6 cellular contexts compared by ENCODE assay signal in genomic region chr6:169702640-169703246, GRCh38. TPM values are rescaled to one million over a fixed set of nuclear protein-coding genes. Genes with fewer than 3 reads are reported as not detected.
DNase-seq lines count a peak whose midpoint lies in the region; ATAC-seq, FAIRE-seq and TF ChIP-seq lines count a peak whose summit lies in the region.

No MANE protein-coding gene starts in this region.

- peaks cover 33% of the 10 kb centered on the region for H3K36me3 Mint-ChIP-seq in activated CD8-positive, alpha-beta T cell treated with anti-CD3 and anti-CD28 coated beads, Interleukin-2, amount 10 ng/mL, durations not matched to agents 7 days and 5 days (ENCODE audit: low read depth)
- H3K36me3 Mint-ChIP-seq in immature natural killer cell: peaks cover 0 to 4% (median 0%) of the 10 kb centered on the region in 3 donors

- H3K4me1 ChIP-seq in thoracic aorta (ENCODE audit: control insufficient read depth in 1 of 2, low read depth in 2 of 2): peaks cover 24 to 28% of the 10 kb centered on the region in 2 donors

- peak overlapping the region; percentile 90 for H3K4me3 Mint-ChIP-seq in activated CD8-positive, alpha-beta T cell treated with anti-CD3 and anti-CD28 coated beads, Interleukin-2, amount 10 ng/mL, durations not matched to agents 7 days and 5 days
- H3K4me3 Mint-ChIP-seq in immature natural killer cell: peak overlapping the region; percentile 84 to 93 (median 88)

- no peak for FAIRE-seq in GM19239 (lab: Jason Lieb, UNC)

- DNase-seq in GM19239 (ENCODE audit: insufficient read length, low spot score): peak; percentile 9
- DNase-seq in activated CD8-positive, alpha-beta T cell treated with anti-CD3 and anti-CD28 coated beads, Interleukin-2, amount 10 ng/mL, durations not matched to agents 7 days and 5 days: no peak
- no peak for DNase-seq in immature natural killer cell
- DNase-seq in thoracic aorta (ENCODE audit: low spot score): no peak
- DNase-seq in cerebellar cortex (ENCODE audit: low spot score): no peak

- H3K27ac Mint-ChIP-seq in activated CD8-positive, alpha-beta T cell treated with anti-CD3 and anti-CD28 coated beads, Interleukin-2, amount 10 ng/mL, durations not matched to agents 7 days and 5 days: peak overlapping the region; percentile 92
- peak overlapping the region; percentile 83 to 95 (median 93) for H3K27ac Mint-ChIP-seq in immature natural killer cell

- POLR2A ChIA-PET in activated CD8-positive, alpha-beta T cell treated with anti-CD3 and anti-CD28 coated beads, Interleukin-2, amount 10 ng/mL, durations not matched to agents 7 days and 5 days (lab: Charles Lee): interaction anchor here (0.9 to 4.9 kb wide), 9 partner anchors 9 to 881 kb away, joined by 3 to 47 read pairs (median 8); partner anchors contain the start of genes DYNLT2, ERMARD and PDCD2

- H3K4me3 ChIP-seq in thoracic aorta: peak overlapping the region; percentile 89

- peaks cover 49% of the 10 kb centered on the region for H3K4me1 Mint-ChIP-seq in activated CD8-positive, alpha-beta T cell treated with anti-CD3 and anti-CD28 coated beads, Interleukin-2, amount 10 ng/mL, durations not matched to agents 7 days and 5 days (ENCODE audit: low read depth)
- H3K4me1 Mint-ChIP-seq in immature natural killer cell: peaks cover 43 to 58% of the 10 kb centered on the region in 2 donors

- H3K9me3 Mint-ChIP-seq in activated CD8-positive, alpha-beta T cell treated with anti-CD3 and anti-CD28 coated beads, Interleukin-2, amount 10 ng/mL, durations not matched to agents 7 days and 5 days (ENCODE audit: insufficient read depth): no peaks in the 10 kb centered on the region
- peaks cover 0 to 3% (median 0%) of the 10 kb centered on the region in 6 donors for H3K9me3 Mint-ChIP-seq in immature natural killer cell

- no peaks in the 10 kb centered on the region for H3K36me3 ChIP-seq in thoracic aorta

- TF ChIP-seq CTCF in thoracic aorta (IDR thresholded peaks at IDR 0.05): no peak

- CTCF ChIA-PET in activated CD8-positive, alpha-beta T cell treated with anti-CD3 and anti-CD28 coated beads, Interleukin-2, amount 10 ng/mL, durations not matched to agents 7 days and 5 days (lab: Charles Lee): interaction anchor here (0.8 to 3.2 kb wide), 5 partner anchors 18 to 49 kb away, joined by 3 to 19 read pairs (median 4); partner anchors contain the start of genes DYNLT2 and ERMARD

- H3K27me3 ChIP-seq in thoracic aorta (replicated peaks; ENCODE audit: insufficient read depth): no peaks in the 10 kb centered on the region

- peak overlapping the region; percentile 94 for H3K27ac ChIP-seq in thoracic aorta

- H3K27me3 Mint-ChIP-seq in activated CD8-positive, alpha-beta T cell treated with anti-CD3 and anti-CD28 coated beads, Interleukin-2, amount 10 ng/mL, durations not matched to agents 7 days and 5 days (ENCODE audit: low read depth): no peaks in the 10 kb centered on the region
- peaks cover 0 to 6% (median 2%) of the 10 kb centered on the region in 3 donors for H3K27me3 Mint-ChIP-seq in immature natural killer cell (ENCODE audit: low read depth in 3 of 3)

- ATAC-seq in HG03354 (IDR thresholded peaks at IDR 0.05; ENCODE audit: poor library complexity, severe bottlenecking, unreplicated experiment) (peak; percentile 22), thoracic aorta (ENCODE audit: insufficient number of reproducible peaks, low FRiP score, low read depth) (no peak)
- peak; percentile 15 for ATAC-seq in activated CD8-positive, alpha-beta T cell treated with anti-CD3 and anti-CD28 coated beads, Interleukin-2, amount 10 ng/mL, durations not matched to agents 7 days and 5 days

- H3K9me3 ChIP-seq in thoracic aorta: no peaks in the 10 kb centered on the region

RNA-seq across cellular contexts. Expression of gene C6orf120, which starts 0.8 kb away (rescaled TPM):
- total RNA-seq in activated CD8-positive, alpha-beta T cell treated with anti-CD3 and anti-CD28 coated beads, Interleukin-2, amount 10 ng/mL, durations not matched to agents 7 days and 5 days: 10 to 100 TPM; 17.4 to 18.3 TPM
- 10 to 100 TPM in 1 of 3 donors, 1 to 10 TPM in 2; 2.2 to 10.1 (median 4.9) TPM for polyA plus RNA-seq in immature natural killer cell
- 10 to 100 TPM; 30.0 to 37.5 TPM for total RNA-seq in thoracic aorta

RNA-seq across cellular contexts. Expression of gene WDR27, which starts 0.9 kb away (rescaled TPM):
- total RNA-seq in activated CD8-positive, alpha-beta T cell treated with anti-CD3 and anti-CD28 coated beads, Interleukin-2, amount 10 ng/mL, durations not matched to agents 7 days and 5 days: 10 to 100 TPM; 22.9 to 25.3 TPM
- polyA plus RNA-seq in immature natural killer cell: 1 to 10 TPM; 1.7 to 5.1 (median 4.0) TPM
- total RNA-seq in thoracic aorta: 10 to 100 TPM; 22.5 to 48.2 TPM

RNA-seq across cellular contexts. Expression of gene PHF10, which starts 21.6 kb away (rescaled TPM):
- total RNA-seq in activated CD8-positive, alpha-beta T cell treated with anti-CD3 and anti-CD28 coated beads, Interleukin-2, amount 10 ng/mL, durations not matched to agents 7 days and 5 days: 10 to 100 TPM; 49.0 to 50.5 TPM
- 10 to 100 TPM in 1 of 3 donors, 1 to 10 TPM in 2; 6.0 to 13.0 (median 7.9) TPM for polyA plus RNA-seq in immature natural killer cell
- 10 to 100 TPM; 38.4 to 62.3 TPM for total RNA-seq in thoracic aorta

RNA-seq across cellular contexts. Expression of gene DYNLT2, which starts 48.6 kb away (rescaled TPM):
- total RNA-seq in activated CD8-positive, alpha-beta T cell treated with anti-CD3 and anti-CD28 coated beads, Interleukin-2, amount 10 ng/mL, durations not matched to agents 7 days and 5 days: 1 to 10 TPM; 2.1 to 2.6 TPM
- under 1 TPM; 0.21 to 0.68 (median 0.40) TPM for polyA plus RNA-seq in immature natural killer cell
- 1 to 10 TPM in 1 of 2 donors, under 1 TPM in 1; 0.95 to 3.0 TPM for total RNA-seq in thoracic aorta

RNA-seq across cellular contexts. Expression of gene ERMARD, which starts 48.7 kb away (rescaled TPM):
- total RNA-seq in activated CD8-positive, alpha-beta T cell treated with anti-CD3 and anti-CD28 coated beads, Interleukin-2, amount 10 ng/mL, durations not matched to agents 7 days and 5 days: 10 to 100 TPM; 28.7 to 33.0 TPM
- 10 to 100 TPM in 1 of 3 donors, 1 to 10 TPM in 2; 4.2 to 11.6 (median 10.0) TPM for polyA plus RNA-seq in immature natural killer cell
- 10 to 100 TPM; 13.7 to 27.1 TPM for total RNA-seq in thoracic aorta
